Comparison of ENCODE assay signal across 1 cellular context in the genomic region with DNA sequence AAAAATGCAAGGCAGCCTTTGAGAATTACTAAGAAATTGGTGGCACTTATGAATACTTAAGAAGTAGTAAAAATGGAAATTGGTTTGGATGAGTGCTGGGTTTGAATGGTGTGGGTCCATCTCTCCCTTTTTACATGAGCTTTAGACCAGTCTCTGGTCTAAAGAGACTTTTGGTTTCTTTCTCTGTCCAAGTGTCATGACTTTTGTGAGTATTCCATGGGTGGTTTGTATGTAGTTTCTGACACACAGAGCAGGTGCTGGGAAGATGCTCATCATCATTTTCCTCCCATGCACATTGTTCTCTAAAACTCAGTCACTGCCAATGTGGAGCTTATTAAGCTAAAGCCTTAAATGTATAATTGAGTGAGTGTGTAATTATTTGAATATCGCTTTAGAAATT.
TF ChIP-seq lines count a peak whose summit lies in the region.

No MANE protein-coding gene starts in this region.

TF ChIP-seq in HepG2, 621 proteins besides CTCF, POLR2A, EP300 and RAD21 (continued from another document):
- TF ChIP-seq ZBTB49 (CRISPR knock-in tag; IDR thresholded peaks at IDR 0.05; ENCODE audit: borderline replicate concordance) (no peak), IKZF5 (CRISPR knock-in tag; IDR thresholded peaks at IDR 0.05) (no peak), ZNF354B (CRISPR knock-in tag; IDR thresholded peaks at IDR 0.05) (no peak), HHEX (CRISPR knock-in tag; IDR thresholded peaks at IDR 0.05) (no peak), KLF9 (CRISPR knock-in tag; IDR thresholded peaks at IDR 0.05; ENCODE audit: low read depth) (no peak), JUND (CRISPR knock-in tag; IDR thresholded peaks at IDR 0.05) (no peak)
